ENCODE assay signal across 8 cellular contexts in the genomic region with DNA sequence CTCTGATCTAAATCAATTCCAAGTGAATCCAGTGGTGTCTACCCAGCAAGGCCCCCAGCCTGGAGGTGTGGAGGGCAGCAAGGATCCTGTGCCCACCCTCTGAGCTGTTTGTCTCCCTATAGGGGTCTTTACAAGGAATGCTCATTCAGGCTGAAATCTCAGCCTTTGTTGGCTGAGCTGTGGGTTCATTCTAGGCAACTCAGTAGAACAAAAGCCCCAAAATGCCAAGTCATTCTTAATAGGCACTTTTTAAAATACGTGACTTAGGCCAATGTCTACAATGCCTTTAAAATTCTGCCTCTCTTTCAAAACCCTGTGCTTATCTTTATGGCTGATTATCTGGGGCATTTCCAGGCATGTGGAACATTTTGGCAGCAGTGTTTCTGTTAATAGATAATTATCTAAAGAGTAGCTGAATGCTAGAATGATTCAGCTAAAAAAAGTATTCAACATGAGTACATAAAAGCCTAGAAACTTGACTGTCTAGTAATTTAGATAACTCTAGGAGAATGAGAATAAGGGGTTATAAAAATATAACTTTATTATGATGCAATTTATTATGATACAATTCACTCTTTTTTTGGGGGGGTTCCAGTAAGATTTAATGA. TPM values are rescaled to one million over a fixed set of nuclear protein-coding genes. Genes with fewer than 3 reads are reported as not detected.
DNase-seq lines count a peak whose midpoint lies in the region; ATAC-seq and TF ChIP-seq lines count a peak whose summit lies in the region.
"Had no signal": no experiment of that assay in that cellular context is flagged by ENCODE, and none has a peak within 500 bp of the region (broad histone marks: within the 10 kb centered on the region; RNA-seq: fewer than 3 reads in every experiment).

No MANE protein-coding gene starts in this region.

- H3K4me3 Mint-ChIP-seq in MCF 10A (ENCODE audit: unreplicated experiment): no peak overlapping the region

- H3K9me3 ChIP-seq in breast epithelium: no peaks in the 10 kb centered on the region
- H3K9me3 ChIP-seq: lower lobe of right lung had no signal

- H3K27me3 Mint-ChIP-seq in MCF 10A (ENCODE audit: insufficient read depth, unreplicated experiment): no peaks in the 10 kb centered on the region

- no peak for DNase-seq in MCF 10A (ENCODE audit: unreplicated experiment)
- no peak for DNase-seq in breast epithelium (ENCODE audit: low spot score in 2 of 2)
- peak; percentile 86 for DNase-seq in glomerular visceral epithelial cell (ENCODE audit: extremely low spot score)
- no peak for DNase-seq in stimulated activated naive CD4-positive, alpha-beta T cell (lab: John Stamatoyannopoulos, UW)
- no peak for DNase-seq in stimulated activated CD4-positive, alpha-beta T cell treated with anti-CD3 and anti-CD28 coated beads, Interleukin-2, amount 100 ng/mL, for 24 hours
- DNase-seq: C1 segment of cervical spinal cord, lower lobe of right lung had no signal

- no peaks in the 10 kb centered on the region for H3K4me1 Mint-ChIP-seq in MCF 10A (ENCODE audit: insufficient read depth, unreplicated experiment)

- ATAC-seq in GM21825 (IDR thresholded peaks at IDR 0.05; ENCODE audit: unreplicated experiment): no peak

- H3K27ac ChIP-seq in breast epithelium: no peak overlapping the region
- H3K27ac ChIP-seq: lower lobe of right lung had no signal

- H3K4me1 ChIP-seq in breast epithelium: no peaks in the 10 kb centered on the region
- H3K4me1 ChIP-seq: lower lobe of right lung had no signal

- BruUV-seq in MCF 10A (replicated peaks; lab: Mats Ljungman, UMichigan): no TSS peak

- TF ChIP-seq POLR2A in breast epithelium (IDR thresholded peaks at IDR 0.05): no peak

- TF ChIP-seq CTCF in MCF 10A (IDR thresholded peaks at IDR 0.05; ENCODE audit: unreplicated experiment) (no peak), breast epithelium (IDR thresholded peaks at IDR 0.05) (no peak)

- no peak overlapping the region for H3K4me3 ChIP-seq in breast epithelium
- H3K4me3 ChIP-seq: lower lobe of right lung had no signal

- POLR2A ChIA-PET in MCF 10A (lab: Yijun Ruan, JAX): interaction anchor here (1.0 to 1.9 kb wide), 4 partner anchors 9 to 166 kb away, joined by 3 to 40 read pairs (median 8); a partner anchor contains a TSS

- peak overlapping the region; percentile 63 for H3K27ac Mint-ChIP-seq in MCF 10A (ENCODE audit: low read depth, unreplicated experiment)

- no peaks in the 10 kb centered on the region for H3K27me3 ChIP-seq in breast epithelium

- CTCF ChIA-PET in MCF 10A (lab: Yijun Ruan, JAX): interaction anchor here (0.7 kb wide), 1 partner anchor 194 kb away, joined by 3 read pairs; no protein-coding TSS in a partner anchor

- intact Hi-C loops in MCF 10A (cut with micrococcal nuclease): no loop called here
- intact Hi-C loops in breast epithelium (cut with DNase I; ENCODE audit: low total_unique reads): no loop called here

- peaks cover 15% of the 10 kb centered on the region for H3K9me3 Mint-ChIP-seq in MCF 10A (ENCODE audit: unreplicated experiment)

- H3K36me3 Mint-ChIP-seq in MCF 10A (ENCODE audit: insufficient read depth, unreplicated experiment): no peaks in the 10 kb centered on the region

- no peaks in the 10 kb centered on the region for H3K36me3 ChIP-seq in breast epithelium
- H3K36me3 ChIP-seq: lower lobe of right lung had no signal

RNA-seq across cellular contexts. Expression of a gene that starts 7.4 kb away (rescaled TPM):
- total RNA-seq in MCF 10A (2022): 0.79 TPM in 1 of 2 replicates, not detected in the other
- total RNA-seq in breast epithelium: not detected

RNA-seq across cellular contexts. Expression of a gene that starts 12.6 kb away (rescaled TPM):
- total RNA-seq in MCF 10A (2022) (not detected in 2 replicates), breast epithelium (not detected)

RNA-seq across cellular contexts. Expression of a gene that starts 18.4 kb away (rescaled TPM):
- total RNA-seq in MCF 10A (2022): 0.12 TPM in 1 of 2 replicates, not detected in the other
- not detected for total RNA-seq in breast epithelium
- total RNA-seq: lower lobe of right lung had no signal

RNA-seq across cellular contexts. Expression of a gene that starts 18.4 kb away (rescaled TPM):
- total RNA-seq in MCF 10A (2022) (not detected in 2 replicates), breast epithelium (not detected)
- total RNA-seq: lower lobe of right lung had no signal

RNA-seq across cellular contexts. Expression of a gene that starts 28.4 kb away (rescaled TPM):
- not detected in 2 replicates for total RNA-seq in MCF 10A (2022)
- not detected for total RNA-seq in breast epithelium
- total RNA-seq: lower lobe of right lung had no signal
